Comparison of ENCODE assay signal across 20 cellular contexts in the genomic region with DNA sequence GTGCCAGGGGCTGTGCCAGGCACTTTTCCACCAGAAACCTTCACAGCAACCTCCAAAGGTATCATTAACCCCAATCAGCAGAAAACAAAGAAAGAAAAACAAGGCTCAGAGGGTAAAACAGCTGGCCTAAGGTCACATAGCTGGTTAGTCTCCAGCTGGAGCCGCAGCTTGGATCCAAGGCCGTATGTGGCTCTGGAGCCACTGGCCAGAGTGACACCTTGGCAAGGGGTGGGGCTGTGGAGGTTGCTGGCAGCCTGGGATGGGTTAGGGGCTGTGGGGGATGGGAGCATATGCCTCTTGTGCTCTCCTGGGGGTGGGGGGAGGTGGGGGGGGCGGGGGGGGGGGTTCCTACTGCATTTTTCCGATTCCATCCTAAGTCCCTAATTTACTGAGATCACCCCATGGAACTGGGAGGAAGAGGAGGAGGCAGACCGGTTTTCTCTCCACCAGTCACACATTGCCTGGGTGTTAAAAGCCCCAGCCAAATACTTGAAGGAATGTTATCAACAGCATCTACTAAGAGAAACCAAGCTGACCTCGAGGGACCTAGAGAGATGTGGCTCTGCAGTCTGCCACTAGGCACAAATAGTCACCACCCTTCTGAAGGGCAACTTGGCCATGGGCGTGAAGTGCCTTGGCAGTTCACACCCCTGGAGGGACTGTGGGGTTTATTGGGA. TPM values are rescaled to one million over a fixed set of nuclear protein-coding genes. Genes with fewer than 3 reads are reported as not detected.
"Had no signal": no experiment of that assay in that cellular context is flagged by ENCODE, and none has a peak within 500 bp of the region (broad histone marks: within the 10 kb centered on the region; RNA-seq: fewer than 3 reads in every experiment).

No MANE protein-coding gene starts in this region.

- H3K27me3 ChIP-seq: gastroesophageal sphincter, neutrophil, upper lobe of right lung had no signal

- H3K9me3 ChIP-seq: gastroesophageal sphincter, neutrophil, thoracic aorta, upper lobe of right lung had no signal

- H3K36me3 ChIP-seq: neutrophil, thoracic aorta, upper lobe of right lung had no signal

- ATAC-seq: activated T-helper 17 cell treated with anti-CD3 and anti-CD28 coated beads, Interleukin-2, amount 50 U/mL, for 72 hours; gastroesophageal sphincter; left cardiac atrium; sciatic nerve; stimulated activated naive B cell treated with anti-CD40 and anti-IgM and Interleukin-4, amounts not matched to agents 10 μg/mL and 1 μg/mL and 100 μg/mL, for 72 hours; upper lobe of right lung had no signal

- H3K27ac ChIP-seq: epithelial cell of prostate, gastroesophageal sphincter, neutrophil, thoracic aorta, upper lobe of right lung had no signal

- H3K4me1 ChIP-seq: upper lobe of right lung had no signal

- FAIRE-seq: islet of Langerhans had no signal

- DNase-seq: activated B cell treated with CpG ODN at 0.5 μM for 24 hours; activated CD4-positive, alpha-beta T cell treated with anti-CD3 and anti-CD28 coated beads for 4 hours; activated CD4-positive, alpha-beta T cell treated with anti-CD3 and anti-CD28 coated beads, Interleukin-2, amount 50 U/mL, for 48 hours; activated T-cell treated with anti-CD3 and anti-CD28 coated beads, Interleukin-2, amount 50 U/mL, for 24 hours; cerebellar nuclear complex; cortex of kidney; left cardiac atrium; stimulated activated CD4-positive, alpha-beta T cell treated with anti-CD3 and anti-CD28 coated beads, Interleukin-15, amount 100 ng/mL, for 24 hours; stimulated activated naive B cell treated with anti-CD40 and anti-IgM and Interleukin-4, amounts not matched to agents 10 μg/mL and 1 μg/mL and 100 μg/mL, for 72 hours; T1000; upper lobe of right lung had no signal

- H3K4me3 ChIP-seq: gastroesophageal sphincter, smooth muscle cell, thoracic aorta, upper lobe of right lung had no signal

RNA-seq across cellular contexts. Expression of gene HAAO, which starts 8.0 kb away (rescaled TPM):
- total RNA-seq: myocyte had no signal

RNA-seq across cellular contexts. Expression of gene OXER1, which starts 20.4 kb away (rescaled TPM):
- total RNA-seq: smooth muscle cell had no signal
